Comparison of ENCODE assay signal across 8 cellular contexts in the genomic region with DNA sequence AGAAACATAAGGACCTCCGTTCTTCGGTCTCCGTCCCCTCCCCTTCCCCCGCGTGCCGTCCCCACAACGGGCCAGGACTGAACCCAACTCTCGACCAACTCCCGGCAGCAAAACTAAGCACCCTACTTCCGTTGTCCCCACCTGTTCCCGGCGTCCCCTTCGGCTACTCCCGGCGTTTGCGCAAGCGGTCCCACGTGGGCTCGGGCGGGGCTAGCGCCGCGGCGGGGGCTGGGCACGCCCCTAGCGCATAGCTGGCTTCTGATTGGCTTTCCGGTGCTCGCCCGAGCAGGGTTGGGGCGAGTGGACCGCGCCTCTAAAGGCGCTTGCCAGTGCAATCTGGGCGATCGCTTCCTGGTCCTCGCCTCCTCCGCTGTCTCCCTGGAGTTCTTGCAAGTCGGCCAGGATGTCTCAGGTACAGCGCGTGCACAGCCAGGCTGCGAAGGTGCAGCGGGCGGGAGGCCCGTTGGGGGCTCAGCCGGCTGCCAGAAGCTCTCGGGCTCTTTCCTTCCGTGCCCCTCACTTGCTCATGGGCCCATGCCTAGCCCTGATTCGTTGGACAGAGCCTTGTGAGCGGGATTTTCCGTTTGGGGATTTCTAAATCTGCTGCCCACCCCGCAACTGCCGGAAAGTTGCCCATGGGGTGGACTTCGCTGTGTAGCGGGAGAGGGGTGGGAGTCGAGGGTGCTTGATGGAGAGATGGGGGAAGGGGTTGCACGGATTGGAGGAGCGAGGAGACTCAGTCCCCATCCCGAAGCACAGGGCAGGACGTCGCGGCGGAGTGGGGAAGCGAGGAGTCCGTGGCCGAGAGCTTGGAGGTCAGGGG. TPM values are rescaled to one million over a fixed set of nuclear protein-coding genes. Genes with fewer than 3 reads are reported as not detected.
DNase-seq lines count a peak whose midpoint lies in the region; ATAC-seq and TF ChIP-seq lines count a peak whose summit lies in the region.

TSS of gene C2orf76 (minus strand) at position 186 of the 823 bp plus-strand sequence. CDS start 26,875 bp downstream, outside the sequence.
TSS of gene DBI (plus strand) at position 329 of the 823 bp plus-strand sequence. CDS start at position 404, 75 bp downstream.

- H2AFZ ChIP-seq in SK-N-SH (ENCODE audit: low read depth), result peak within 1 kb of the TSS; percentile 99

- ATAC-seq in HG02571 (IDR thresholded peaks at IDR 0.05; ENCODE audit: unreplicated experiment) (peak; percentile 96), omental fat pad (ENCODE audit: low FRiP score) (peak; percentile 99)
- peak; percentile 95 to 97 for ATAC-seq in activated naive CD4-positive, alpha-beta T cell treated with anti-CD3 and anti-CD28 coated beads, Interleukin-2, amount 50 U/mL, for 72 hours

- peak in 1 of 2 experiments; percentile 15; a peak in 1 of 4 replicates for TF ChIP-seq EP300 in SK-N-SH (IDR thresholded peaks at IDR 0.05; ENCODE audit: borderline replicate concordance in 1 of 2, low read depth in 1 of 2, low read length in 1 of 2)

- WGBS in SK-N-SH (ENCODE audit: low lambda C conversion rate), result 2% methylated on average over 36 of the region's 65 CpGs
- WGBS in testis, 2 donors, result 0% methylated on average over 22 to 65 of the region's 65 CpGs

- H3K27ac ChIP-seq in SK-N-SH (ENCODE audit: low read depth in 2 of 2, low read length in 1 of 2), result peak within 1 kb of the TSS; percentile 63 to 87
- H3K27ac ChIP-seq in testis, result peak within 1 kb of the TSS; percentile 75 to 77

- H3K27ac Mint-ChIP-seq in activated naive CD4-positive, alpha-beta T cell treated with anti-CD3 and anti-CD28 coated beads, Interleukin-2, amount 50 U/mL, for 72 hours, result peak within 1 kb of the TSS; percentile 96 to 100

- H3K4me2 ChIP-seq in SK-N-SH, result peak within 1 kb of the TSS; percentile 88

- H3K9me3 ChIP-seq in SK-N-SH (no peaks in the 10 kb centered on the region), testis (no peaks in the 10 kb centered on the region)

- peaks cover 45% of the 10 kb centered on the region for H3K79me2 ChIP-seq in SK-N-SH (ENCODE audit: insufficient read depth)

- H3K27me3 ChIP-seq in SK-N-SH (ENCODE audit: insufficient read depth), result no peaks in the 10 kb centered on the region
- no peaks in the 10 kb centered on the region for H3K27me3 ChIP-seq in testis

- intact Hi-C loops in testis (cut with DNase I; ENCODE audit: low total_unique reads), result no loop called here

- peaks cover 28 to 36% of the 10 kb centered on the region in 2 experiments for H3K36me3 ChIP-seq in SK-N-SH (replicated peaks in 1 of 2; ENCODE audit: control insufficient read depth in 1 of 2, insufficient read depth in 2 of 2, low read length in 1 of 2)
- no peaks in the 10 kb centered on the region for H3K36me3 ChIP-seq in testis (ENCODE audit: low read depth, missing control alignments)

- peak within 1 kb of the TSS; percentile 75 for H3K9ac ChIP-seq in SK-N-SH

- TF ChIP-seq RAD21 in SK-N-SH (IDR thresholded peaks at IDR 0.05; ENCODE audit: low read length), result no peak

- no peaks in the 10 kb centered on the region for H3K9me2 ChIP-seq in SK-N-SH

- DNase-seq in GM04504 (ENCODE audit: low read depth) (peak; percentile 87), NCI-H1048 (lab: John Stamatoyannopoulos, UW) (peak; percentile 85), SK-N-SH (peak; percentile 97), glomerular endothelial cell (ENCODE audit: extremely low read depth, low read depth, low spot score) (peak; percentile 58), omental fat pad (ENCODE audit: low spot score) (peak; percentile 75), testis (peak; percentile 96)
- DNase-seq in activated naive CD4-positive, alpha-beta T cell treated with anti-CD3 and anti-CD28 coated beads, Interleukin-2, amount 50 U/mL, for 72 hours (ENCODE audit: low spot score in 2 of 2), result peak; percentile 91 to 95

- POLR2A ChIA-PET in SK-N-SH (lab: Yijun Ruan, JAX), result interaction anchor here (0.5 to 1.0 kb wide), 4 partner anchors 16 to 114 kb away, joined by 3 to 5 read pairs (median 4); no protein-coding TSS in a partner anchor

- H3K4me3 ChIP-seq in SK-N-SH (ENCODE audit: low read depth in 2 of 2, low read length in 1 of 2) (peak within 1 kb of the TSS; percentile 92 to 96), testis (peak within 1 kb of the TSS; percentile 64 to 71)

- CTCF ChIA-PET in SK-N-SH (lab: Yijun Ruan, JAX), result interaction anchor here (0.7 to 2.7 kb wide), 4 partner anchors 21 to 385 kb away, joined by 3 to 7 read pairs (median 3); no protein-coding TSS in a partner anchor

- H4K20me1 ChIP-seq in SK-N-SH (ENCODE audit: insufficient read depth), result no peaks in the 10 kb centered on the region

- peaks cover 51 to 55% of the 10 kb centered on the region in 2 donors for H3K36me3 Mint-ChIP-seq in activated naive CD4-positive, alpha-beta T cell treated with anti-CD3 and anti-CD28 coated beads, Interleukin-2, amount 50 U/mL, for 72 hours

- H3F3A ChIP-seq in SK-N-SH (replicated peaks; ENCODE audit: insufficient read depth), result peaks cover 6% of the 10 kb centered on the region

- H3K9me3 Mint-ChIP-seq in activated naive CD4-positive, alpha-beta T cell treated with anti-CD3 and anti-CD28 coated beads, Interleukin-2, amount 50 U/mL, for 72 hours, result no peaks in the 10 kb centered on the region

- peak; percentile 24 for TF ChIP-seq POLR2A in testis (IDR thresholded peaks at IDR 0.05)

- peaks cover 0 to 15% of the 10 kb centered on the region in 2 experiments; a peak in 3 of 4 replicates for H3K4me1 ChIP-seq in SK-N-SH (ENCODE audit: control insufficient read depth in 1 of 2, insufficient read depth in 2 of 2, low read depth in 1 of 2, low read length in 1 of 2)
- H3K4me1 ChIP-seq in testis, result peaks cover 15% of the 10 kb centered on the region

- TF ChIP-seq CTCF in SK-N-SH (IDR thresholded peaks at IDR 0.05) (no peak), omental fat pad (IDR thresholded peaks at IDR 0.05) (no peak), testis (IDR thresholded peaks at IDR 0.05) (no peak)

TF ChIP-seq in SK-N-SH, 30 proteins besides CTCF, POLR2A, EP300 and RAD21 (continues in another document):
- peak; percentile 80 for TF ChIP-seq NRF1 (IDR thresholded peaks at IDR 0.05; ENCODE audit: low read depth, low read length)
- no peak for TF ChIP-seq JUND (IDR thresholded peaks at IDR 0.05)
- TF ChIP-seq EZH2phosphoT487 (IDR thresholded peaks at IDR 0.05; ENCODE audit: borderline replicate concordance, low read depth), result no peak
- TF ChIP-seq ELF1 (IDR thresholded peaks at IDR 0.05), result peak; percentile 88
- peak; percentile 53; the same call in 1 of the 2 replicates for TF ChIP-seq RCOR1 (IDR thresholded peaks at IDR 0.05; ENCODE audit: low read length)
- TF ChIP-seq, protein P1, sequence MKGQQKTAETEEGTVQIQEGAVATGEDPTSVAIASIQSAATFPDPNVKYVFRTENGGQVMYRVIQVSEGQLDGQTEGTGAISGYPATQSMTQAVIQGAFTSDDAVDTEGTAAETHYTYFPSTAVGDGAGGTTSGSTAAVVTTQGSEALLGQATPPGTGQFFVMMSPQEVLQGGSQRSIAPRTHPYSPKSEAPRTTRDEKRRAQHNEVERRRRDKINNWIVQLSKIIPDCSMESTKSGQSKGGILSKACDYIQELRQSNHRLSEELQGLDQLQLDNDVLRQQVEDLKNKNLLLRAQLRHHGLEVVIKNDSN (IDR thresholded peaks at IDR 0.05; ENCODE audit: borderline replicate concordance, low read depth), result peak; percentile 91
- TF ChIP-seq FOXJ3 (CRISPR knock-in tag; IDR thresholded peaks at IDR 0.05), result no peak
- TF ChIP-seq RXRA (IDR thresholded peaks at IDR 0.05; ENCODE audit: borderline replicate concordance, low read depth), result no peak
- no peak for TF ChIP-seq MEF2A (IDR thresholded peaks at IDR 0.05; ENCODE audit: borderline replicate concordance, low read depth)

RNA-seq across cellular contexts. Expression of gene C2orf76, which starts in this region (rescaled TPM):
- 6.0 and 10.9 TPM in 2 replicates for polyA plus RNA-seq in SK-N-SH (2012; rRNA removed)
- polyA plus RNA-seq in SK-N-SH (2012; cell fraction: cytosol; rRNA removed), result 14.5 and 15.6 TPM in 2 replicates
- polyA plus RNA-seq in SK-N-SH (2012; cell fraction: nucleus; rRNA removed), result 3.0 and 3.4 TPM in 2 replicates
- 10 to 100 TPM in 1 of 2 donors, 1 to 10 TPM in 1; 6.1 to 31.6 TPM for total RNA-seq in activated naive CD4-positive, alpha-beta T cell treated with anti-CD3 and anti-CD28 coated beads, Interleukin-2, amount 50 U/mL, for 72 hours
- 7.1 and 13.4 TPM in 2 replicates for total RNA-seq in glomerular endothelial cell
- 10 to 100 TPM; 10.3 to 13.3 (median 11.3) TPM for total RNA-seq in omental fat pad
- 10 to 100 TPM; 12.8 to 13.4 TPM for total RNA-seq in testis
- polyA plus RNA-seq in testis (ENCODE audit: insufficient read depth, low read depth, low replicate concordance), result 27.8 TPM

RNA-seq across cellular contexts. Expression of gene DBI, which starts in this region (rescaled TPM):
- polyA plus RNA-seq in SK-N-SH (2012; rRNA removed) (150 and 180 TPM in 2 replicates), testis (ENCODE audit: insufficient read depth, low read depth, low replicate concordance) (434 TPM)
- 213 TPM in 2 replicates for polyA plus RNA-seq in SK-N-SH (2012; cell fraction: cytosol; rRNA removed)
- polyA plus RNA-seq in SK-N-SH (2012; cell fraction: nucleus; rRNA removed), result 25.2 and 42.7 TPM in 2 replicates
- 100 to 1,000 TPM in 1 of 2 donors, 10 to 100 TPM in 1; 90.8 to 131 TPM for total RNA-seq in activated naive CD4-positive, alpha-beta T cell treated with anti-CD3 and anti-CD28 coated beads, Interleukin-2, amount 50 U/mL, for 72 hours
- total RNA-seq in glomerular endothelial cell (162 and 202 TPM in 2 replicates), omental fat pad (100 to 1,000 TPM; 191 to 327 (median 225) TPM), testis (100 to 1,000 TPM; 109 to 130 TPM)

Comparison
In these comparisons a context has a peak if more than half of its experiments do, and no peak if none do; other contexts are left out.
1. Peak in every context shown above with its lines: DNase-seq, ATAC-seq, H3K4me3 ChIP-seq and H3K27ac ChIP-seq.